ENCODE assay signal across 11 cellular contexts in genomic region chr2:170680172-170680913, GRCh38.
A peak's percentile ranks its signal among the peaks of the same experiment; 100 is the strongest.
DNase-seq lines count a peak whose midpoint lies in the region; ATAC-seq and TF ChIP-seq lines count a peak whose summit lies in the region.
"Had no signal": no experiment of that assay in that cellular context is flagged by ENCODE, and none has a peak within 500 bp of the region (broad histone marks: within the 10 kb centered on the region; RNA-seq: fewer than 3 reads in every experiment).

No MANE protein-coding gene starts in this region.

- no peaks in the 10 kb centered on the region for H3K36me3 ChIP-seq in GM06990 (ENCODE audit: control insufficient read depth, insufficient read depth, low read length)
- H3K36me3 ChIP-seq: pancreas had no signal

- ATAC-seq in GM19372 (IDR thresholded peaks at IDR 0.05; ENCODE audit: low read depth, unreplicated experiment) (peak; percentile 87), HG02981 (IDR thresholded peaks at IDR 0.05; ENCODE audit: unreplicated experiment) (peak; percentile 75)
- ATAC-seq: effector memory CD8-positive, alpha-beta T cell; pancreas had no signal

- no peak for TF ChIP-seq CTCF in GM06990 (IDR thresholded peaks at IDR 0.05; ENCODE audit: insufficient read depth, low read length, poor library complexity, severe bottlenecking)

- CTCF ChIA-PET in HEK293T (lab: Yijun Ruan, JAX): interaction anchor here (0.6 to 1.0 kb wide), 2 partner anchors 16 to 136 kb away, joined by 3 to 6 read pairs; partner anchors contain the start of gene GAD1

- DNase-seq in GM06990 (ENCODE audit: extremely low read depth, insufficient read length) (peak; percentile 19), NCI-H524 (lab: John Stamatoyannopoulos, UW) (peak; percentile 89 to 95), HEK293T (ENCODE audit: extremely low spot score) (no peak), NK-92 (lab: John Stamatoyannopoulos, UW; ENCODE audit: unreplicated experiment) (no peak), epidermal melanocyte (ENCODE audit: insufficient read length, low spot score) (no peak), AG08396 (ENCODE audit: low spot score) (no peak)
- DNase-seq: activated effector memory CD4-positive, alpha-beta T cell treated with Interleukin-2 at 50 U/mL for 16 hours; effector memory CD8-positive, alpha-beta T cell; pancreas had no signal

- H3K27me3 ChIP-seq in GM06990 (replicated peaks; ENCODE audit: control insufficient read depth, insufficient read depth, low read length): no peaks in the 10 kb centered on the region
- H3K27me3 ChIP-seq: pancreas had no signal

- POLR2A ChIA-PET in HEK293T (lab: Yijun Ruan, JAX): interaction anchor here (1.3 to 2.9 kb wide), 2 partner anchors 28 to 136 kb away, joined by 3 to 8 read pairs; partner anchors contain the start of gene GAD1

- no peak overlapping the region for H3K4me3 ChIP-seq in GM06990 (replicated peaks; ENCODE audit: low read depth, low read length)

TF ChIP-seq in HEK293T, 16 proteins besides CTCF, POLR2A, EP300 and RAD21:
- TF ChIP-seq ZNF384 (IDR thresholded peaks at IDR 0.05) (no peak), NFRKB (IDR thresholded peaks at IDR 0.05) (no peak), FOXM1 (IDR thresholded peaks at IDR 0.05; ENCODE audit: borderline replicate concordance) (no peak), TARDBP (IDR thresholded peaks at IDR 0.05) (no peak), ARNT (IDR thresholded peaks at IDR 0.05) (no peak), ELF4 (IDR thresholded peaks at IDR 0.05) (no peak), LEF1 (IDR thresholded peaks at IDR 0.05; ENCODE audit: borderline replicate concordance) (no peak), SP1 (IDR thresholded peaks at IDR 0.05) (no peak), CTBP1 (IDR thresholded peaks at IDR 0.05; ENCODE audit: borderline replicate concordance) (no peak), FOXA1 (IDR thresholded peaks at IDR 0.05) (no peak), HDGF (IDR thresholded peaks at IDR 0.05; ENCODE audit: borderline replicate concordance) (no peak), L3MBTL2 (conservative IDR thresholded peaks at IDR 0.05) (no peak), SUZ12 (IDR thresholded peaks at IDR 0.05) (no peak), FOXK2 (IDR thresholded peaks at IDR 0.05) (no peak), PKNOX1 (IDR thresholded peaks at IDR 0.05) (no peak), BHLHE40 (IDR thresholded peaks at IDR 0.05; ENCODE audit: borderline replicate concordance) (no peak)
TF ChIP-seq in HEK293T: peak in this region for 0.

Comparison
In these comparisons a context has a peak if more than half of its experiments do, and no peak if none do; other contexts are left out.
1. DNase-seq: peak in GM06990 (single experiment) and NCI-H524 (2 of 2); none in HEK293T (single experiment), NK-92 (single experiment), epidermal melanocyte (single experiment) and AG08396 (single experiment).